ENCODE assay signal across 1 cellular context in the genomic region with DNA sequence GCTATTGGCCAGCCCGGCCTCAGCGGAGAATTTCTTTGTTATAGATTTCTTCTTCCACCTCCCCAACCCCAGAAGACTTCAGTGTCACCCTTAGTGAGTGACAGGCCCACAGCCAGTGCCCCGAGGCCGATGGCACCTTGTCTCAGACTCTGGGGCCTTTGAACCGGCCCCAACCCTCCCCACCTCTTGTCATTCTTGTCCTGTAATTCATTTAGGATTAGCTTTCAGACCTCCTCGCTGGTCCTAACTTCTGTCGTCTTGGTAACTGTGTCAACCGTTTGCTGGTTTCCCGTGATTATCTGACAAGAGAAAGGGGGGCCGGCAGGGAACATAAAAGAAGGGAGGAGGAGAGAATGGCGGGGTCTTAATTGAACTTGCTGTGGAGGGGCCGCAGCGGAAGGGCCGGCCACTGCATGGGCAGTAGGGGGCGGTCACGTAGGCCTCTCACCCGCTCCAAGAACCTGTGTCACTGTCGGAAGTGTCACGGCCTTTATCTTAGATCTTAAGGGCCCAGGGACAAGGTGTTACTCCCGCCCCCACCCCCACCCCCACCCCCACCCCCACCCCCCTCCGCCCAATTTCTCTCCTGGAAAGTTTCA.
TF ChIP-seq lines count a peak whose summit lies in the region.

No MANE protein-coding gene starts in this region.

TF ChIP-seq in K562, 482 proteins besides CTCF, POLR2A, EP300 and RAD21 (continued from another document and continues in another):
- TF ChIP-seq, protein P1, sequence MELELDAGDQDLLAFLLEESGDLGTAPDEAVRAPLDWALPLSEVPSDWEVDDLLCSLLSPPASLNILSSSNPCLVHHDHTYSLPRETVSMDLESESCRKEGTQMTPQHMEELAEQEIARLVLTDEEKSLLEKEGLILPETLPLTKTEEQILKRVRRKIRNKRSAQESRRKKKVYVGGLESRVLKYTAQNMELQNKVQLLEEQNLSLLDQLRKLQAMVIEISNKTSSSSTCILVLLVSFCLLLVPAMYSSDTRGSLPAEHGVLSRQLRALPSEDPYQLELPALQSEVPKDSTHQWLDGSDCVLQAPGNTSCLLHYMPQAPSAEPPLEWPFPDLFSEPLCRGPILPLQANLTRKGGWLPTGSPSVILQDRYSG (tag; conservative IDR thresholded peaks at IDR 0.05; ENCODE audit: low read depth), result no peak
- TF ChIP-seq ZNF764 (CRISPR knock-in tag; IDR thresholded peaks at IDR 0.05; ENCODE audit: low read depth) (no peak), ZNF444 (CRISPR knock-in tag; IDR thresholded peaks at IDR 0.05) (no peak), PCBP2 (IDR thresholded peaks at IDR 0.05; ENCODE audit: low read depth, low read length, poor library complexity, severe bottlenecking) (no peak), SP1 (CRISPR knock-in tag; IDR thresholded peaks at IDR 0.05) (peak; percentile 49; the same call in 1 of the 2 replicates), MTA1 (IDR thresholded peaks at IDR 0.05; ENCODE audit: borderline replicate concordance) (no peak), SMARCA4 (IDR thresholded peaks at IDR 0.05) (no peak; the same call in 1 of the 2 replicates), ATF7 (IDR thresholded peaks at IDR 0.05) (no peak), MCM3 (IDR thresholded peaks at IDR 0.05) (no peak), PHB2 (IDR thresholded peaks at IDR 0.05; ENCODE audit: low read depth) (0 out of 2 replicates have a peak, but pooled peaks have one; percentile 7), NR3C1 (CRISPR knock-in tag; IDR thresholded peaks at IDR 0.05) (no peak), ZNF551 (CRISPR knock-in tag; IDR thresholded peaks at IDR 0.05) (no peak), MTF1 (CRISPR knock-in tag; IDR thresholded peaks at IDR 0.05; ENCODE audit: borderline replicate concordance) (no peak), OTX1 (CRISPR knock-in tag; IDR thresholded peaks at IDR 0.05) (no peak), LARP7 (IDR thresholded peaks at IDR 0.05) (no peak), MCM2 (IDR thresholded peaks at IDR 0.05; ENCODE audit: low read depth) (no peak), RB1 (IDR thresholded peaks at IDR 0.05; ENCODE audit: low read depth) (no peak), PML (IDR thresholded peaks at IDR 0.05; ENCODE audit: low read length) (0 out of 2 replicates have a peak, but pooled peaks have one; percentile 2), CCNT2 (IDR thresholded peaks at IDR 0.05; ENCODE audit: borderline replicate concordance, extremely low read depth, insufficient read length, low read depth, low read length) (peak; percentile 79)
- TF ChIP-seq, protein P2, sequence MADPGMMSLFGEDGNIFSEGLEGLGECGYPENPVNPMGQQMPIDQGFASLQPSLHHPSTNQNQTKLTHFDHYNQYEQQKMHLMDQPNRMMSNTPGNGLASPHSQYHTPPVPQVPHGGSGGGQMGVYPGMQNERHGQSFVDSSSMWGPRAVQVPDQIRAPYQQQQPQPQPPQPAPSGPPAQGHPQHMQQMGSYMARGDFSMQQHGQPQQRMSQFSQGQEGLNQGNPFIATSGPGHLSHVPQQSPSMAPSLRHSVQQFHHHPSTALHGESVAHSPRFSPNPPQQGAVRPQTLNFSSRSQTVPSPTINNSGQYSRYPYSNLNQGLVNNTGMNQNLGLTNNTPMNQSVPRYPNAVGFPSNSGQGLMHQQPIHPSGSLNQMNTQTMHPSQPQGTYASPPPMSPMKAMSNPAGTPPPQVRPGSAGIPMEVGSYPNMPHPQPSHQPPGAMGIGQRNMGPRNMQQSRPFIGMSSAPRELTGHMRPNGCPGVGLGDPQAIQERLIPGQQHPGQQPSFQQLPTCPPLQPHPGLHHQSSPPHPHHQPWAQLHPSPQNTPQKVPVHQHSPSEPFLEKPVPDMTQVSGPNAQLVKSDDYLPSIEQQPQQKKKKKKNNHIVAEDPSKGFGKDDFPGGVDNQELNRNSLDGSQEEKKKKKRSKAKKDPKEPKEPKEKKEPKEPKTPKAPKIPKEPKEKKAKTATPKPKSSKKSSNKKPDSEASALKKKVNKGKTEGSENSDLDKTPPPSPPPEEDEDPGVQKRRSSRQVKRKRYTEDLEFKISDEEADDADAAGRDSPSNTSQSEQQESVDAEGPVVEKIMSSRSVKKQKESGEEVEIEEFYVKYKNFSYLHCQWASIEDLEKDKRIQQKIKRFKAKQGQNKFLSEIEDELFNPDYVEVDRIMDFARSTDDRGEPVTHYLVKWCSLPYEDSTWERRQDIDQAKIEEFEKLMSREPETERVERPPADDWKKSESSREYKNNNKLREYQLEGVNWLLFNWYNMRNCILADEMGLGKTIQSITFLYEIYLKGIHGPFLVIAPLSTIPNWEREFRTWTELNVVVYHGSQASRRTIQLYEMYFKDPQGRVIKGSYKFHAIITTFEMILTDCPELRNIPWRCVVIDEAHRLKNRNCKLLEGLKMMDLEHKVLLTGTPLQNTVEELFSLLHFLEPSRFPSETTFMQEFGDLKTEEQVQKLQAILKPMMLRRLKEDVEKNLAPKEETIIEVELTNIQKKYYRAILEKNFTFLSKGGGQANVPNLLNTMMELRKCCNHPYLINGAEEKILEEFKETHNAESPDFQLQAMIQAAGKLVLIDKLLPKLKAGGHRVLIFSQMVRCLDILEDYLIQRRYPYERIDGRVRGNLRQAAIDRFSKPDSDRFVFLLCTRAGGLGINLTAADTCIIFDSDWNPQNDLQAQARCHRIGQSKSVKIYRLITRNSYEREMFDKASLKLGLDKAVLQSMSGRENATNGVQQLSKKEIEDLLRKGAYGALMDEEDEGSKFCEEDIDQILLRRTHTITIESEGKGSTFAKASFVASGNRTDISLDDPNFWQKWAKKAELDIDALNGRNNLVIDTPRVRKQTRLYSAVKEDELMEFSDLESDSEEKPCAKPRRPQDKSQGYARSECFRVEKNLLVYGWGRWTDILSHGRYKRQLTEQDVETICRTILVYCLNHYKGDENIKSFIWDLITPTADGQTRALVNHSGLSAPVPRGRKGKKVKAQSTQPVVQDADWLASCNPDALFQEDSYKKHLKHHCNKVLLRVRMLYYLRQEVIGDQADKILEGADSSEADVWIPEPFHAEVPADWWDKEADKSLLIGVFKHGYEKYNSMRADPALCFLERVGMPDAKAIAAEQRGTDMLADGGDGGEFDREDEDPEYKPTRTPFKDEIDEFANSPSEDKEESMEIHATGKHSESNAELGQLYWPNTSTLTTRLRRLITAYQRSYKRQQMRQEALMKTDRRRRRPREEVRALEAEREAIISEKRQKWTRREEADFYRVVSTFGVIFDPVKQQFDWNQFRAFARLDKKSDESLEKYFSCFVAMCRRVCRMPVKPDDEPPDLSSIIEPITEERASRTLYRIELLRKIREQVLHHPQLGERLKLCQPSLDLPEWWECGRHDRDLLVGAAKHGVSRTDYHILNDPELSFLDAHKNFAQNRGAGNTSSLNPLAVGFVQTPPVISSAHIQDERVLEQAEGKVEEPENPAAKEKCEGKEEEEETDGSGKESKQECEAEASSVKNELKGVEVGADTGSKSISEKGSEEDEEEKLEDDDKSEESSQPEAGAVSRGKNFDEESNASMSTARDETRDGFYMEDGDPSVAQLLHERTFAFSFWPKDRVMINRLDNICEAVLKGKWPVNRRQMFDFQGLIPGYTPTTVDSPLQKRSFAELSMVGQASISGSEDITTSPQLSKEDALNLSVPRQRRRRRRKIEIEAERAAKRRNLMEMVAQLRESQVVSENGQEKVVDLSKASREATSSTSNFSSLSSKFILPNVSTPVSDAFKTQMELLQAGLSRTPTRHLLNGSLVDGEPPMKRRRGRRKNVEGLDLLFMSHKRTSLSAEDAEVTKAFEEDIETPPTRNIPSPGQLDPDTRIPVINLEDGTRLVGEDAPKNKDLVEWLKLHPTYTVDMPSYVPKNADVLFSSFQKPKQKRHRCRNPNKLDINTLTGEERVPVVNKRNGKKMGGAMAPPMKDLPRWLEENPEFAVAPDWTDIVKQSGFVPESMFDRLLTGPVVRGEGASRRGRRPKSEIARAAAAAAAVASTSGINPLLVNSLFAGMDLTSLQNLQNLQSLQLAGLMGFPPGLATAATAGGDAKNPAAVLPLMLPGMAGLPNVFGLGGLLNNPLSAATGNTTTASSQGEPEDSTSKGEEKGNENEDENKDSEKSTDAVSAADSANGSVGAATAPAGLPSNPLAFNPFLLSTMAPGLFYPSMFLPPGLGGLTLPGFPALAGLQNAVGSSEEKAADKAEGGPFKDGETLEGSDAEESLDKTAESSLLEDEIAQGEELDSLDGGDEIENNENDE (IDR thresholded peaks at IDR 0.05; ENCODE audit: low read depth, low read length), result no peak
- TF ChIP-seq, protein P3, sequence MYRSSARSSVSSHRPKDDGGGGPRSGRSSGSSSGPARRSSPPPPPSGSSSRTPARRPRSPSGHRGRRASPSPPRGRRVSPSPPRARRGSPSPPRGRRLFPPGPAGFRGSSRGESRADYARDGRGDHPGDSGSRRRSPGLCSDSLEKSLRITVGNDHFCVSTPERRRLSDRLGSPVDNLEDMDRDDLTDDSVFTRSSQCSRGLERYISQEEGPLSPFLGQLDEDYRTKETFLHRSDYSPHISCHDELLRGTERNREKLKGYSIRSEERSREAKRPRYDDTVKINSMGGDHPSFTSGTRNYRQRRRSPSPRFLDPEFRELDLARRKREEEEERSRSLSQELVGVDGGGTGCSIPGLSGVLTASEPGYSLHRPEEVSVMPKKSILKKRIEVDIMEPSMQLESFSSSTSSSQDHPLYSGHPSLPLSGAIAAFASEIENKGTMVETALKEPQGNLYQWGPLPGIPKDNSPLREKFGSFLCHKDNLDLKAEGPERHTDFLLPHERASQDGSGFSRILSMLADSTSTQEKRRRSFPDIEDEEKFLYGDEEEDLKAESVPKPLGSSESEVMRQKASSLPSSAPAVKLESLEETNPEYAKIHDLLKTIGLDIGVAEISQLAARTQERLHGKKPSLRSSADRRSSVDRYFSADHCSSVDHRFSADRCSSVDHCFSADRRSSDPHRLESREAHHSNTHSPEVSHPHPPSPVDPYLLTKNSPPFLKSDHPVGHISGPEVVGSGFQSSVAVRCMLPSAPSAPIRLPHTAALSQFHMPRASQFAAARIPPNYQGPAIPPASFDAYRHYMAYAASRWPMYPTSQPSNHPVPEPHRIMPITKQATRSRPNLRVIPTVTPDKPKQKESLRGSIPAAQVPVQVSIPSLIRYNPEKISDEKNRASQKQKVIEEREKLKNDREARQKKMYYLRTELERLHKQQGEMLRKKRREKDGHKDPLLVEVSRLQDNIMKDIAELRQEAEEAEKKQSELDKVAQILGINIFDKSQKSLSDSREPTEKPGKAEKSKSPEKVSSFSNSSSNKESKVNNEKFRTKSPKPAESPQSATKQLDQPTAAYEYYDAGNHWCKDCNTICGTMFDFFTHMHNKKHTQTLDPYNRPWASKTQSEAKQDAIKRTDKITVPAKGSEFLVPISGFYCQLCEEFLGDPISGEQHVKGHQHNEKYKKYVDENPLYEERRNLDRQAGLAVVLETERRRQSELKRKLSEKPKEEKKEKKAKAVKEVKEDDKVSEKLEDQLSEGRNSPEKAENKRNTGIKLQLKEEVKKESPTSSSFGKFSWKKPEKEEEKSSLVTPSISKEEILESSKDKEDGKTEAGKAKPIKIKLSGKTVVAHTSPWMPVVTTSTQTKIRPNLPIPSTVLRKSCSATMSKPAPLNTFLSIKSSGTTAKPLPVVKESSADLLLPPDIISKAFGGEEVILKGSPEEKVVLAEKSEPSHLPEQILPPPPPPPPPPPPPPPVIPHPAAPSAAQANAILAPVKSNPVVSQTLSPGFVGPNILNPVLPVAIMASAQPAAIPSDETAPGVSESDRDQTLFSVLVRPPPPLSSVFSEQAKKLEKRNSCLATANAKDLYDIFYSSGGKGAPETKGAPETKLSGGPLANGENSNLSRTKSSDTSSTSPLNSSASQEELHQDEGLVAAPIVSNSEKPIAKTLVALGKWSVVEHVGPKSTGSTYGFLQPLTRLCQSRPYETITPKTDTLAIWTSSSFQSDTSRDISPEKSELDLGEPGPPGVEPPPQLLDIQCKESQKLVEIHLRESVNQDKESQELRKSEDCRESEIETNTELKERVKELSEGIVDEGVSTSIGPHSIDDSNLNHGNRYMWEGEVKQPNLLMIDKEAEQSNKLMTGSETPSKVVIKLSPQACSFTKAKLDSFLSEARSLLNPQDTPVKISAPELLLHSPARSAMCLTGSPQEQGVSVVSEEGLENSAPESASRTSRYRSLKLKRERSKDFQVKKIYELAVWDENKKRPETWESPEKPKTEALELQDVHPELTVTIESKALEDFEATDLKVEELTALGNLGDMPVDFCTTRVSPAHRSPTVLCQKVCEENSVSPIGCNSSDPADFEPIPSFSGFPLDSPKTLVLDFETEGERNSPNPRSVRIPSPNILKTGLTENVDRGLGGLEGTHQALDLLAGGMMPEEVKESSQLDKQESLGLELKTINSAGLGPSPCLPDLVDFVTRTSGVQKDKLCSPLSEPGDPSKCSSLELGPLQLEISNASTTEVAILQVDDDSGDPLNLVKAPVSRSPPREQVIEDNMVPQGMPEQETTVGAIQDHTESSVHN (IDR thresholded peaks at IDR 0.05; ENCODE audit: borderline replicate concordance in 1 of 2, low read depth in 1 of 2), result no peak
- TF ChIP-seq, protein P4, sequence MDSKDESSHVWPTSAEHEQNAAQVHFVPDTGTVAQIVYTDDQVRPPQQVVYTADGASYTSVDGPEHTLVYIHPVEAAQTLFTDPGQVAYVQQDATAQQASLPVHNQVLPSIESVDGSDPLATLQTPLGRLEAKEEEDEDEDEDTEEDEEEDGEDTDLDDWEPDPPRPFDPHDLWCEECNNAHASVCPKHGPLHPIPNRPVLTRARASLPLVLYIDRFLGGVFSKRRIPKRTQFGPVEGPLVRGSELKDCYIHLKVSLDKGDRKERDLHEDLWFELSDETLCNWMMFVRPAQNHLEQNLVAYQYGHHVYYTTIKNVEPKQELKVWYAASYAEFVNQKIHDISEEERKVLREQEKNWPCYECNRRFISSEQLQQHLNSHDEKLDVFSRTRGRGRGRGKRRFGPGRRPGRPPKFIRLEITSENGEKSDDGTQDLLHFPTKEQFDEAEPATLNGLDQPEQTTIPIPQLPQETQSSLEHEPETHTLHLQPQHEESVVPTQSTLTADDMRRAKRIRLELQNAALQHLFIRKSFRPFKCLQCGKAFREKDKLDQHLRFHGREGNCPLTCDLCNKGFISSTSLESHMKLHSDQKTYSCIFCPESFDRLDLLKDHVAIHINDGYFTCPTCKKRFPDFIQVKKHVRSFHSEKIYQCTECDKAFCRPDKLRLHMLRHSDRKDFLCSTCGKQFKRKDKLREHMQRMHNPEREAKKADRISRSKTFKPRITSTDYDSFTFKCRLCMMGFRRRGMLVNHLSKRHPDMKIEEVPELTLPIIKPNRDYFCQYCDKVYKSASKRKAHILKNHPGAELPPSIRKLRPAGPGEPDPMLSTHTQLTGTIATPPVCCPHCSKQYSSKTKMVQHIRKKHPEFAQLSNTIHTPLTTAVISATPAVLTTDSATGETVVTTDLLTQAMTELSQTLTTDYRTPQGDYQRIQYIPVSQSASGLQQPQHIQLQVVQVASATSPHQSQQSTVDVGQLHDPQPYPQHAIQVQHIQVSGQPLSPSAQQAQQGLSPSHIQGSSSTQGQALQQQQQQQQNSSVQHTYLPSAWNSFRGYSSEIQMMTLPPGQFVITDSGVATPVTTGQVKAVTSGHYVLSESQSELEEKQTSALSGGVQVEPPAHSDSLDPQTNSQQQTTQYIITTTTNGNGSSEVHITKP (IDR thresholded peaks at IDR 0.05; ENCODE audit: partially characterized antibody), result no peak
- TF ChIP-seq, protein P5, sequence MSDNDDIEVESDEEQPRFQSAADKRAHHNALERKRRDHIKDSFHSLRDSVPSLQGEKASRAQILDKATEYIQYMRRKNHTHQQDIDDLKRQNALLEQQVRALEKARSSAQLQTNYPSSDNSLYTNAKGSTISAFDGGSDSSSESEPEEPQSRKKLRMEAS (CRISPR knock-in tag; IDR thresholded peaks at IDR 0.05), result no peak
- TF ChIP-seq, protein P6, sequence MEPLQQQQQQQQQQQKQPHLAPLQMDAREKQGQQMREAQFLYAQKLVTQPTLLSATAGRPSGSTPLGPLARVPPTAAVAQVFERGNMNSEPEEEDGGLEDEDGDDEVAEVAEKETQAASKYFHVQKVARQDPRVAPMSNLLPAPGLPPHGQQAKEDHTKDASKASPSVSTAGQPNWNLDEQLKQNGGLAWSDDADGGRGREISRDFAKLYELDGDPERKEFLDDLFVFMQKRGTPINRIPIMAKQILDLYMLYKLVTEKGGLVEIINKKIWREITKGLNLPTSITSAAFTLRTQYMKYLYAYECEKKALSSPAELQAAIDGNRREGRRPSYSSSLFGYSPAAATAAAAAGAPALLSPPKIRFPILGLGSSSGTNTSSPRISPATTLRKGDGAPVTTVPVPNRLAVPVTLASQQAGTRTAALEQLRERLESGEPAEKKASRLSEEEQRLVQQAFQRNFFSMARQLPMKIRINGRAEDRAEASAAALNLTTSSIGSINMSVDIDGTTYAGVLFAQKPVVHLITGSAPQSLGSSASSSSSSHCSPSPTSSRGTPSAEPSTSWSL (CRISPR knock-in tag; IDR thresholded peaks at IDR 0.05; ENCODE audit: borderline replicate concordance), result no peak
